28 cellular contexts compared by ENCODE assay signal in the genomic region with DNA sequence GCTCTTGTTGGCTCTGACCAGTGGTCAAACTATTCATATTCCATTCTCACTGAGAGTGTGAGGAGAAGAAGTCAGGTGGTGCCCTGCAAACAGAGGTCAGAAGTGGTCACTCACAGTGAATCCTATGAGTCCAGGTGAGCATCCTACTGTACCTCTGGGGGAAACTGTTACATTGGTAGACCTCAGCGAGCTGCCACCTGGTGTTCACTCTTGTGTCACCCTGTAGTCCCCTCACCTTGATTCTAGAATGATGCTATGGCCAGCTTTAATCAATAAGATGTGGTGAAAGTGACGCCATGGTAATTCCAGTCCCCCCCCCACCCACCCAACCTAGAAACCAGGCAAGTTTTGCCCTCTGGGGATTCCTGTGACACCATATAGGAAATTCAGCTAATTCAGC. TPM values are rescaled to one million over a fixed set of nuclear protein-coding genes. Genes with fewer than 3 reads are reported as not detected.
DNase-seq lines count a peak whose midpoint lies in the region; ATAC-seq and TF ChIP-seq lines count a peak whose summit lies in the region.
"Had no signal": no experiment of that assay in that cellular context is flagged by ENCODE, and none has a peak within 500 bp of the region (broad histone marks: within the 10 kb centered on the region; RNA-seq: fewer than 3 reads in every experiment).

No MANE protein-coding gene starts in this region.

- H4K20me1 ChIP-seq in H9 (ENCODE audit: control insufficient read depth, insufficient read depth, insufficient read length) (no peaks in the 10 kb centered on the region), osteoblast (ENCODE audit: insufficient read depth, low read length) (no peaks in the 10 kb centered on the region)
- H4K20me1 ChIP-seq: BLaER1 had no signal

- no peaks in the 10 kb centered on the region for H3K79me1 ChIP-seq in H9 (ENCODE audit: insufficient read depth, low read depth, low read length, poor library complexity, severe bottlenecking)

- peaks cover 41% of the 10 kb centered on the region for H3K27me3 Mint-ChIP-seq in activated CD4-positive, alpha-beta T cell treated with anti-CD3 and anti-CD28 coated beads for 36 hours
- H3K27me3 Mint-ChIP-seq in H9 (ENCODE audit: low read depth), result peaks cover 54% of the 10 kb centered on the region
- H3K27me3 Mint-ChIP-seq in chondrocyte (ENCODE audit: low read depth), result peaks cover 4% of the 10 kb centered on the region

- H4K8ac ChIP-seq in H9 (replicated peaks; ENCODE audit: insufficient read length, low read depth, low read length), result no peak overlapping the region

- intact Hi-C loops in activated CD4-positive, alpha-beta T cell treated with anti-CD3 and anti-CD28 coated beads for 36 hours (cut with DNase I, micrococcal nuclease), result no loop called here

- H3K4me1 Mint-ChIP-seq in activated CD4-positive, alpha-beta T cell treated with anti-CD3 and anti-CD28 coated beads for 36 hours, result peaks cover 9% of the 10 kb centered on the region
- H3K4me1 Mint-ChIP-seq in H9, result peaks cover 14 to 18% of the 10 kb centered on the region in 2 experiments
- peaks cover 23% of the 10 kb centered on the region for H3K4me1 Mint-ChIP-seq in chondrocyte (ENCODE audit: low read depth)
- H3K4me1 Mint-ChIP-seq: activated naive CD8-positive, alpha-beta T cell treated with anti-CD3 and anti-CD28 coated beads, Interleukin-2, amount 10 ng/mL, durations not matched to agents 7 days and 5 days; stimulated activated effector memory CD8-positive, alpha-beta T cell treated with anti-CD3 and anti-CD28 coated beads, Interleukin-12 subunit alpha, Interleukin-12 subunit beta, amount 100 ng/mL, for 72 hours had no signal

- no peak overlapping the region for H3K14ac ChIP-seq in H9 (ENCODE audit: insufficient read depth, low read length)

- H3K23me2 ChIP-seq in H9 (ENCODE audit: insufficient read length, low read depth, low read length, poor library complexity, severe bottlenecking), result no peaks in the 10 kb centered on the region

- DNase-seq in activated CD4-positive, alpha-beta T cell treated with anti-CD3 and anti-CD28 coated beads for 36 hours, result peak; percentile 15
- DNase-seq in activated CD4-positive, alpha-beta T cell treated with anti-CD3 and anti-CD28 coated beads, Interleukin-2, amount 50 U/mL, for 48 hours, result no peak
- DNase-seq in H9 (no peak), chondrocyte (ENCODE audit: low spot score) (no peak), osteoblast (ENCODE audit: insufficient read length, low spot score, missing footprints) (peak; percentile 47), midbrain (lab: John Stamatoyannopoulos, UW) (no peak), AG08395 (ENCODE audit: low spot score) (no peak), SJCRH30 (no peak)
- DNase-seq: ACHN; activated CD8-positive, alpha-beta memory T cell treated with anti-CD3 and anti-CD28 coated beads for 24 hours; activated effector memory CD4-positive, alpha-beta T cell treated with anti-CD3 and anti-CD28 coated beads, Interleukin-2, amount 50 U/mL, for 16 hours; activated naive CD8-positive, alpha-beta T cell treated with anti-CD3 and anti-CD28 coated beads, Interleukin-2, amount 10 ng/mL, durations not matched to agents 7 days and 5 days; cerebellar nuclear complex; DND-41; Karpas-422; naive thymus-derived CD8-positive, alpha-beta T cell; NCI-H1930; NCI-H226; RPMI8226; stimulated activated CD4-positive, alpha-beta T cell treated with anti-CD3 and anti-CD28 coated beads, Interleukin-12 subunit alpha, Interleukin-12 subunit beta, amount 100 ng/mL, for 4 hours; stimulated activated CD4-positive, alpha-beta T cell treated with anti-CD3 and anti-CD28 coated beads, Interleukin-4, amount 100 ng/mL, for 1 hour; substantia nigra had no signal

- no peak overlapping the region for H3K56ac ChIP-seq in H9 (ENCODE audit: insufficient read length, low read depth, low read length)

- no peak overlapping the region for H4K91ac ChIP-seq in H9 (ENCODE audit: insufficient read length, low read depth, low read length)

- H3K27ac Mint-ChIP-seq in activated CD4-positive, alpha-beta T cell treated with anti-CD3 and anti-CD28 coated beads for 36 hours, result no peak overlapping the region
- H3K27ac Mint-ChIP-seq in H9 (no peak overlapping the region), chondrocyte (ENCODE audit: unreplicated experiment) (no peak overlapping the region)
- H3K27ac Mint-ChIP-seq: activated naive CD8-positive, alpha-beta T cell treated with anti-CD3 and anti-CD28 coated beads, Interleukin-2, amount 10 ng/mL, durations not matched to agents 7 days and 5 days; naive thymus-derived CD8-positive, alpha-beta T cell; stimulated activated effector memory CD8-positive, alpha-beta T cell treated with anti-CD3 and anti-CD28 coated beads, Interleukin-12 subunit alpha, Interleukin-12 subunit beta, amount 100 ng/mL, for 72 hours had no signal

- H2BK20ac ChIP-seq in H9 (ENCODE audit: low read depth, low read length, poor library complexity, severe bottlenecking), result no peak overlapping the region

- H2AFZ ChIP-seq in H9 (ENCODE audit: low read length) (no peak overlapping the region), osteoblast (ENCODE audit: low read length) (no peak overlapping the region)

- H3K9ac ChIP-seq in H9 (ENCODE audit: extremely low read depth, insufficient read length, low read length), result no peak overlapping the region
- H3K9ac ChIP-seq: BLaER1 had no signal

- no peak overlapping the region for H3K23ac ChIP-seq in H9 (ENCODE audit: insufficient read length, low read depth, low read length)

- TF ChIP-seq CTCF in H9 (conservative IDR thresholded peaks at IDR 0.05) (peak; percentile 31; the same call in 1 of the 3 replicates), chondrocyte (IDR thresholded peaks at IDR 0.05) (peak; percentile 11), osteoblast (IDR thresholded peaks at IDR 0.05; ENCODE audit: extremely low read depth, low read depth, low read length) (no peak)

- ATAC-seq in activated CD4-positive, alpha-beta T cell treated with anti-CD3 and anti-CD28 coated beads for 36 hours, result no peak
- ATAC-seq: activated CD4-positive, CD25-positive, alpha-beta regulatory T cell treated with anti-CD3 and anti-CD28 coated beads, Interleukin-2, amount 50 U/mL, for 24 hours; naive thymus-derived CD8-positive, alpha-beta T cell; sciatic nerve; stimulated activated effector memory CD8-positive, alpha-beta T cell treated with anti-CD3 and anti-CD28 coated beads, Interleukin-12 subunit alpha, Interleukin-12 subunit beta, amount 100 ng/mL, for 72 hours had no signal

- no peak overlapping the region for H2BK5ac ChIP-seq in H9 (ENCODE audit: insufficient read length, low read length)

- H3T11ph ChIP-seq in H9 (ENCODE audit: low read length), result no peak overlapping the region

- H3K4me2 ChIP-seq in H9 (ENCODE audit: insufficient read depth, insufficient read length, low read length), result no peak overlapping the region
- no peak overlapping the region for H3K4me2 ChIP-seq in osteoblast (ENCODE audit: insufficient read depth, low read length)
- H3K4me2 ChIP-seq: BLaER1 had no signal

- H3K36me3 ChIP-seq in osteoblast (ENCODE audit: insufficient read depth, low read length) (no peaks in the 10 kb centered on the region), SJCRH30 (no peaks in the 10 kb centered on the region)
- H3K36me3 ChIP-seq: BLaER1 had no signal

- H2BK15ac ChIP-seq in H9 (ENCODE audit: low read depth, low read length), result no peak overlapping the region

- H3K27ac ChIP-seq in H9 (ENCODE audit: insufficient read length, low read depth, low read length) (no peak overlapping the region), osteoblast (ENCODE audit: low read depth, low read length) (no peak overlapping the region), SJCRH30 (no peak overlapping the region)
- H3K27ac ChIP-seq: BLaER1, HL-60 had no signal

- H3K4ac ChIP-seq in H9 (ENCODE audit: low read depth, low read length), result no peak overlapping the region

- no peaks in the 10 kb centered on the region for H3K9me3 Mint-ChIP-seq in activated CD4-positive, alpha-beta T cell treated with anti-CD3 and anti-CD28 coated beads for 36 hours (ENCODE audit: low read depth)
- H3K9me3 Mint-ChIP-seq in H9, result no peaks in the 10 kb centered on the region; a peak in 1 of 5 replicates
- no peaks in the 10 kb centered on the region for H3K9me3 Mint-ChIP-seq in chondrocyte (ENCODE audit: low read depth)
- H3K9me3 Mint-ChIP-seq: activated naive CD8-positive, alpha-beta T cell treated with anti-CD3 and anti-CD28 coated beads, Interleukin-2, amount 10 ng/mL, durations not matched to agents 7 days and 5 days; naive thymus-derived CD8-positive, alpha-beta T cell; stimulated activated effector memory CD8-positive, alpha-beta T cell treated with anti-CD3 and anti-CD28 coated beads, Interleukin-12 subunit alpha, Interleukin-12 subunit beta, amount 100 ng/mL, for 72 hours had no signal

- POLR2A ChIA-PET in activated CD4-positive, alpha-beta T cell treated with anti-CD3 and anti-CD28 coated beads for 36 hours (lab: Charles Lee), result no interaction called here

- H3K79me2 ChIP-seq in H9 (ENCODE audit: insufficient read depth, low read length), result no peaks in the 10 kb centered on the region
- H3K79me2 ChIP-seq in osteoblast (ENCODE audit: insufficient read depth, low read length), result no peaks in the 10 kb centered on the region

- WGBS in H9 (ENCODE audit: extremely low coverage, insufficient read length, low lambda C conversion rate), result no CpG with 5 or more reads among the region's 2 CpGs

- H3K4me3 ChIP-seq in osteoblast (ENCODE audit: insufficient read depth, low read length), result no peak overlapping the region
- no peak overlapping the region for H3K4me3 ChIP-seq in SJCRH30
- H3K4me3 ChIP-seq: BLaER1 had no signal

- H3K4me1 ChIP-seq in H9 (ENCODE audit: insufficient read depth, low read length) (no peaks in the 10 kb centered on the region; the same call in 1 of the 2 replicates), osteoblast (ENCODE audit: insufficient read depth, low read length) (no peaks in the 10 kb centered on the region), SJCRH30 (no peaks in the 10 kb centered on the region)
- H3K4me1 ChIP-seq: BLaER1 had no signal

- no peak overlapping the region for H2BK12ac ChIP-seq in H9 (ENCODE audit: insufficient read length, low read depth, low read length)

- peaks cover 20% of the 10 kb centered on the region; the same call in 1 of the 2 replicates for H3K27me3 ChIP-seq in H9 (ENCODE audit: insufficient read depth, low read length)
- H3K27me3 ChIP-seq in osteoblast (ENCODE audit: insufficient read depth, low read length), result peaks cover 10% of the 10 kb centered on the region
- peaks cover 13% of the 10 kb centered on the region for H3K27me3 ChIP-seq in SJCRH30
- H3K27me3 ChIP-seq: BLaER1 had no signal

- H2AK5ac ChIP-seq in H9 (ENCODE audit: insufficient read length, low read length), result no peak overlapping the region

- H2BK120ac ChIP-seq in H9 (ENCODE audit: low read depth, low read length, poor library complexity, severe bottlenecking), result no peak overlapping the region

- H4K5ac ChIP-seq in H9 (ENCODE audit: insufficient read length, low read depth, low read length), result no peak overlapping the region

- H3K4me3 Mint-ChIP-seq in activated CD4-positive, alpha-beta T cell treated with anti-CD3 and anti-CD28 coated beads for 36 hours, result no peak overlapping the region
- peak overlapping the region in 1 of 2 experiments; percentile 57; a peak in 1 of 5 replicates for H3K4me3 Mint-ChIP-seq in H9
- no peak overlapping the region for H3K4me3 Mint-ChIP-seq in chondrocyte (ENCODE audit: unreplicated experiment)
- H3K4me3 Mint-ChIP-seq: activated naive CD8-positive, alpha-beta T cell treated with anti-CD3 and anti-CD28 coated beads, Interleukin-2, amount 10 ng/mL, durations not matched to agents 7 days and 5 days had no signal

- H3K9me3 ChIP-seq in H9 (ENCODE audit: control insufficient read depth, low read depth, low read length) (no peaks in the 10 kb centered on the region), osteoblast (ENCODE audit: low read depth, low read length) (no peaks in the 10 kb centered on the region), SJCRH30 (replicated peaks) (no peaks in the 10 kb centered on the region)

- H3K36me3 Mint-ChIP-seq in activated CD4-positive, alpha-beta T cell treated with anti-CD3 and anti-CD28 coated beads for 36 hours (ENCODE audit: low read depth), result no peaks in the 10 kb centered on the region
- H3K36me3 Mint-ChIP-seq in H9 (ENCODE audit: insufficient read depth in 1 of 3, low read depth in 3 of 3) (no peaks in the 10 kb centered on the region; a peak in 2 of 7 replicates), chondrocyte (ENCODE audit: low read depth) (no peaks in the 10 kb centered on the region)
- H3K36me3 Mint-ChIP-seq: activated naive CD8-positive, alpha-beta T cell treated with anti-CD3 and anti-CD28 coated beads, Interleukin-2, amount 10 ng/mL, durations not matched to agents 7 days and 5 days; naive thymus-derived CD8-positive, alpha-beta T cell; stimulated activated effector memory CD8-positive, alpha-beta T cell treated with anti-CD3 and anti-CD28 coated beads, Interleukin-12 subunit alpha, Interleukin-12 subunit beta, amount 100 ng/mL, for 72 hours had no signal

- CTCF ChIA-PET in activated CD4-positive, alpha-beta T cell treated with anti-CD3 and anti-CD28 coated beads for 36 hours (lab: Charles Lee), result interaction anchor here (0.6 to 2.2 kb wide), 5 partner anchors 40 to 481 kb away, joined by 3 to 11 read pairs (median 4); no protein-coding TSS in a partner anchor

- H3K18ac ChIP-seq in H9 (ENCODE audit: insufficient read length, low read depth, low read length), result no peak overlapping the region

RNA-seq across cellular contexts. Expression of gene AMPH, which starts 1.2 kb away (rescaled TPM):
- under 1 TPM in 1 of 2 experiments, not detected in 1; 0.07 TPM for total RNA-seq in activated CD4-positive, alpha-beta T cell treated with anti-CD3 and anti-CD28 coated beads for 36 hours
- total RNA-seq in H9 (2021), result 4.5 and 4.8 TPM in 2 replicates
- 2.3 to 21.8 TPM (median 2.9 TPM) in 3 replicates for total RNA-seq in chondrocyte
- total RNA-seq in osteoblast, result 1.1 and 4.4 TPM in 2 replicates
- 0.03 TPM in 1 of 2 replicates, not detected in the other for total RNA-seq in SJCRH30 (2014; rRNA removed; shearing (Covaris generic))
- total RNA-seq: activated naive CD8-positive, alpha-beta T cell treated with anti-CD3 and anti-CD28 coated beads, Interleukin-2, amount 10 ng/mL, durations not matched to agents 7 days and 5 days; naive thymus-derived CD8-positive, alpha-beta T cell; T-helper 1 cell treated with Interleukin-12 subunit alpha and Interleukin-12 subunit beta and Interleukin-4 antibody, amounts not matched to agents 30 ng/mL and 1 ng/mL, for 36 hours had no signal

Comparison
In these comparisons a context has a peak if more than half of its experiments do, and no peak if none do; other contexts are left out.
1. DNase-seq: peak in activated CD4-positive, alpha-beta T cell treated with anti-CD3 and anti-CD28 coated beads for 36 hours (single experiment) and osteoblast (single experiment); none in activated CD4-positive, alpha-beta T cell treated with anti-CD3 and anti-CD28 coated beads, Interleukin-2, amount 50 U/mL, for 48 hours (0 of 2), H9 (single experiment), chondrocyte (single experiment), midbrain (single experiment), AG08395 (single experiment) and SJCRH30 (0 of 2).